1 cellular context compared by ENCODE assay signal in the genomic region with DNA sequence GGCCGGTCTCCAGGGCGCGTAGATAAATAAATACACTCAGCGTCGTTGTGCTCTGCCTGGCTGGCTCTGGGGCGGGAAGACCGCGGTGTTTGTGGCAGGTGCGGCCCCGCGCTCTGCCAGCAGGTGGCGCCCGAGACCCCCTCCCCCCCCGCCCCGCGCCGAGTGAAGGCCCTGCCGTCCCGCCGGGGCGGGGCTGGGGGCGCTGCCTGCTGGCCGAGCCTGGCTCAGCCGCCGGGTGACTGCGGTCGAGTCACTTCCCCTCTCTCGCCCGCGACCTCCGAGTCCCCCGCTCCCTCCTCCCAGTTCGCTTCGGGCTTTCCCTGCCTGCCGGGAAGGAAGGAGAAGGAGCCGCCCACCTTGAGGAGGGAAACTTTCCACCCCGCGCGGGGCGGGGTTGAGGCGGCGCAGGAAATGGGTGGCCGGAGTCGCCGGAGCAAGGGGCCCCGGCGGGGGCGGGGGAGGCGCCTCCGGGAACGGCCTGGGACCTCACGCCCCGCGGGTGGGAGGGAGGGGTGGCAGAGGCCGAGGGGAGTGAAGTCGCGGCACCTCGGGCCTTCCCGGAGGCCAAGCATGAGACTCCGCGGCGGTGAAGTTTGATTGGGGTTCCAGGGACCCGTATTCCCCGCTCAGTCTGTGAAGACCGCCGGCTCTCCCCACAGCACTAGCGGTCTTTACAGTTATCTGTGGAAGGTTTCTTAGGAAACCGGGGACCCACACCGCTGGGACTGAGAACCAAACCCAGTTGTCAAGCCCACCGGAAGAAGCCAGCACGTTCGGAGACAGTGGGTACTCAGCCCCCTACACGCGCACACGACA.
TF ChIP-seq lines count a peak whose summit lies in the region.

No MANE protein-coding gene starts in this region.

TF ChIP-seq in HepG2, 621 proteins besides CTCF, POLR2A, EP300 and RAD21 (continued from another document and continues in another):
- TF ChIP-seq, protein P1, sequence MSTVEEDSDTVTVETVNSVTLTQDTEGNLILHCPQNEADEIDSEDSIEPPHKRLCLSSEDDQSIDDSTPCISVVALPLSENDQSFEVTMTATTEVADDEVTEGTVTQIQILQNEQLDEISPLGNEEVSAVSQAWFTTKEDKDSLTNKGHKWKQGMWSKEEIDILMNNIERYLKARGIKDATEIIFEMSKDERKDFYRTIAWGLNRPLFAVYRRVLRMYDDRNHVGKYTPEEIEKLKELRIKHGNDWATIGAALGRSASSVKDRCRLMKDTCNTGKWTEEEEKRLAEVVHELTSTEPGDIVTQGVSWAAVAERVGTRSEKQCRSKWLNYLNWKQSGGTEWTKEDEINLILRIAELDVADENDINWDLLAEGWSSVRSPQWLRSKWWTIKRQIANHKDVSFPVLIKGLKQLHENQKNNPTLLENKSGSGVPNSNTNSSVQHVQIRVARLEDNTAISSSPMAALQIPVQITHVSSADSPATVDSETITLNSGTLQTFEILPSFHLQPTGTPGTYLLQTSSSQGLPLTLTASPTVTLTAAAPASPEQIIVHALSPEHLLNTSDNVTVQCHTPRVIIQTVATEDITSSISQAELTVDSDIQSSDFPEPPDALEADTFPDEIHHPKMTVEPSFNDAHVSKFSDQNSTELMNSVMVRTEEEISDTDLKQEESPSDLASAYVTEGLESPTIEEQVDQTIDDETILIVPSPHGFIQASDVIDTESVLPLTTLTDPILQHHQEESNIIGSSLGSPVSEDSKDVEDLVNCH (CRISPR knock-in tag; IDR thresholded peaks at IDR 0.05): no peak
- TF ChIP-seq NPAS2 (CRISPR knock-in tag; IDR thresholded peaks at IDR 0.05; ENCODE audit: borderline replicate concordance): no peak
- no peak for TF ChIP-seq SUZ12 (IDR thresholded peaks at IDR 0.05; ENCODE audit: low read depth, low read length)
- TF ChIP-seq SYNCRIP (IDR thresholded peaks at IDR 0.05; ENCODE audit: insufficient read depth, low read depth, low read length): no peak
- no peak for TF ChIP-seq ZNF879 (CRISPR knock-in tag; IDR thresholded peaks at IDR 0.05)
- no peak for TF ChIP-seq ZNF326 (CRISPR knock-in tag; IDR thresholded peaks at IDR 0.05; ENCODE audit: borderline replicate concordance)
- TF ChIP-seq, protein P2, sequence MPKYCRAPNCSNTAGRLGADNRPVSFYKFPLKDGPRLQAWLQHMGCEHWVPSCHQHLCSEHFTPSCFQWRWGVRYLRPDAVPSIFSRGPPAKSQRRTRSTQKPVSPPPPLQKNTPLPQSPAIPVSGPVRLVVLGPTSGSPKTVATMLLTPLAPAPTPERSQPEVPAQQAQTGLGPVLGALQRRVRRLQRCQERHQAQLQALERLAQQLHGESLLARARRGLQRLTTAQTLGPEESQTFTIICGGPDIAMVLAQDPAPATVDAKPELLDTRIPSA (CRISPR knock-in tag; IDR thresholded peaks at IDR 0.05; ENCODE audit: borderline replicate concordance): no peak
- TF ChIP-seq NCOA2 (CRISPR knock-in tag; IDR thresholded peaks at IDR 0.05): no peak
- TF ChIP-seq, protein P3, sequence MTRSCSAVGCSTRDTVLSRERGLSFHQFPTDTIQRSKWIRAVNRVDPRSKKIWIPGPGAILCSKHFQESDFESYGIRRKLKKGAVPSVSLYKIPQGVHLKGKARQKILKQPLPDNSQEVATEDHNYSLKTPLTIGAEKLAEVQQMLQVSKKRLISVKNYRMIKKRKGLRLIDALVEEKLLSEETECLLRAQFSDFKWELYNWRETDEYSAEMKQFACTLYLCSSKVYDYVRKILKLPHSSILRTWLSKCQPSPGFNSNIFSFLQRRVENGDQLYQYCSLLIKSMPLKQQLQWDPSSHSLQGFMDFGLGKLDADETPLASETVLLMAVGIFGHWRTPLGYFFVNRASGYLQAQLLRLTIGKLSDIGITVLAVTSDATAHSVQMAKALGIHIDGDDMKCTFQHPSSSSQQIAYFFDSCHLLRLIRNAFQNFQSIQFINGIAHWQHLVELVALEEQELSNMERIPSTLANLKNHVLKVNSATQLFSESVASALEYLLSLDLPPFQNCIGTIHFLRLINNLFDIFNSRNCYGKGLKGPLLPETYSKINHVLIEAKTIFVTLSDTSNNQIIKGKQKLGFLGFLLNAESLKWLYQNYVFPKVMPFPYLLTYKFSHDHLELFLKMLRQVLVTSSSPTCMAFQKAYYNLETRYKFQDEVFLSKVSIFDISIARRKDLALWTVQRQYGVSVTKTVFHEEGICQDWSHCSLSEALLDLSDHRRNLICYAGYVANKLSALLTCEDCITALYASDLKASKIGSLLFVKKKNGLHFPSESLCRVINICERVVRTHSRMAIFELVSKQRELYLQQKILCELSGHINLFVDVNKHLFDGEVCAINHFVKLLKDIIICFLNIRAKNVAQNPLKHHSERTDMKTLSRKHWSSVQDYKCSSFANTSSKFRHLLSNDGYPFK (CRISPR knock-in tag; IDR thresholded peaks at IDR 0.05; ENCODE audit: borderline replicate concordance): no peak
- no peak for TF ChIP-seq TSC22D2 (CRISPR knock-in tag; IDR thresholded peaks at IDR 0.05; ENCODE audit: borderline replicate concordance)
- TF ChIP-seq, protein P4, sequence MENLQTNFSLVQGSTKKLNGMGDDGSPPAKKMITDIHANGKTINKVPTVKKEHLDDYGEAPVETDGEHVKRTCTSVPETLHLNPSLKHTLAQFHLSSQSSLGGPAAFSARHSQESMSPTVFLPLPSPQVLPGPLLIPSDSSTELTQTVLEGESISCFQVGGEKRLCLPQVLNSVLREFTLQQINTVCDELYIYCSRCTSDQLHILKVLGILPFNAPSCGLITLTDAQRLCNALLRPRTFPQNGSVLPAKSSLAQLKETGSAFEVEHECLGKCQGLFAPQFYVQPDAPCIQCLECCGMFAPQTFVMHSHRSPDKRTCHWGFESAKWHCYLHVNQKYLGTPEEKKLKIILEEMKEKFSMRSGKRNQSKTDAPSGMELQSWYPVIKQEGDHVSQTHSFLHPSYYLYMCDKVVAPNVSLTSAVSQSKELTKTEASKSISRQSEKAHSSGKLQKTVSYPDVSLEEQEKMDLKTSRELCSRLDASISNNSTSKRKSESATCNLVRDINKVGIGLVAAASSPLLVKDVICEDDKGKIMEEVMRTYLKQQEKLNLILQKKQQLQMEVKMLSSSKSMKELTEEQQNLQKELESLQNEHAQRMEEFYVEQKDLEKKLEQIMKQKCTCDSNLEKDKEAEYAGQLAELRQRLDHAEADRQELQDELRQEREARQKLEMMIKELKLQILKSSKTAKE (CRISPR knock-in tag; IDR thresholded peaks at IDR 0.05; ENCODE audit: borderline replicate concordance): peak; percentile 42; the same call in 1 of the 2 replicates
- TF ChIP-seq ZNF343 (CRISPR knock-in tag; IDR thresholded peaks at IDR 0.05): no peak
- TF ChIP-seq ZFP90 (CRISPR knock-in tag; IDR thresholded peaks at IDR 0.05; ENCODE audit: borderline replicate concordance): no peak
- TF ChIP-seq THYN1 (CRISPR knock-in tag; IDR thresholded peaks at IDR 0.05; ENCODE audit: borderline replicate concordance, low read depth): no peak
- TF ChIP-seq ZNF264 (CRISPR knock-in tag; IDR thresholded peaks at IDR 0.05): no peak
- TF ChIP-seq ZNF350 (CRISPR knock-in tag; IDR thresholded peaks at IDR 0.05; ENCODE audit: borderline replicate concordance, low read depth): no peak
- TF ChIP-seq PAWR (CRISPR knock-in tag; IDR thresholded peaks at IDR 0.05; ENCODE audit: borderline replicate concordance): no peak
- peak; percentile 59; the same call in 1 of the 2 replicates for TF ChIP-seq YEATS2 (CRISPR knock-in tag; IDR thresholded peaks at IDR 0.05; ENCODE audit: borderline replicate concordance)
- TF ChIP-seq, protein P5, sequence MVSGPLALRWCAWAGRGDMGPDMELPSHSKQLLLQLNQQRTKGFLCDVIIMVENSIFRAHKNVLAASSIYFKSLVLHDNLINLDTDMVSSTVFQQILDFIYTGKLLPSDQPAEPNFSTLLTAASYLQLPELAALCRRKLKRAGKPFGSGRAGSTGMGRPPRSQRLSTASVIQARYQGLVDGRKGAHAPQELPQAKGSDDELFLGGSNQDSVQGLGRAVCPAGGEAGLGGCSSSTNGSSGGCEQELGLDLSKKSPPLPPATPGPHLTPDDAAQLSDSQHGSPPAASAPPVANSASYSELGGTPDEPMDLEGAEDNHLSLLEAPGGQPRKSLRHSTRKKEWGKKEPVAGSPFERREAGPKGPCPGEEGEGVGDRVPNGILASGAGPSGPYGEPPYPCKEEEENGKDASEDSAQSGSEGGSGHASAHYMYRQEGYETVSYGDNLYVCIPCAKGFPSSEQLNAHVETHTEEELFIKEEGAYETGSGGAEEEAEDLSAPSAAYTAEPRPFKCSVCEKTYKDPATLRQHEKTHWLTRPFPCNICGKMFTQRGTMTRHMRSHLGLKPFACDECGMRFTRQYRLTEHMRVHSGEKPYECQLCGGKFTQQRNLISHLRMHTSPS (CRISPR knock-in tag; IDR thresholded peaks at IDR 0.05; ENCODE audit: low read depth): no peak
- no peak for TF ChIP-seq SOX5 (CRISPR knock-in tag; IDR thresholded peaks at IDR 0.05; ENCODE audit: borderline replicate concordance)
- TF ChIP-seq SRY (CRISPR knock-in tag; IDR thresholded peaks at IDR 0.05): no peak
- TF ChIP-seq, protein P6, sequence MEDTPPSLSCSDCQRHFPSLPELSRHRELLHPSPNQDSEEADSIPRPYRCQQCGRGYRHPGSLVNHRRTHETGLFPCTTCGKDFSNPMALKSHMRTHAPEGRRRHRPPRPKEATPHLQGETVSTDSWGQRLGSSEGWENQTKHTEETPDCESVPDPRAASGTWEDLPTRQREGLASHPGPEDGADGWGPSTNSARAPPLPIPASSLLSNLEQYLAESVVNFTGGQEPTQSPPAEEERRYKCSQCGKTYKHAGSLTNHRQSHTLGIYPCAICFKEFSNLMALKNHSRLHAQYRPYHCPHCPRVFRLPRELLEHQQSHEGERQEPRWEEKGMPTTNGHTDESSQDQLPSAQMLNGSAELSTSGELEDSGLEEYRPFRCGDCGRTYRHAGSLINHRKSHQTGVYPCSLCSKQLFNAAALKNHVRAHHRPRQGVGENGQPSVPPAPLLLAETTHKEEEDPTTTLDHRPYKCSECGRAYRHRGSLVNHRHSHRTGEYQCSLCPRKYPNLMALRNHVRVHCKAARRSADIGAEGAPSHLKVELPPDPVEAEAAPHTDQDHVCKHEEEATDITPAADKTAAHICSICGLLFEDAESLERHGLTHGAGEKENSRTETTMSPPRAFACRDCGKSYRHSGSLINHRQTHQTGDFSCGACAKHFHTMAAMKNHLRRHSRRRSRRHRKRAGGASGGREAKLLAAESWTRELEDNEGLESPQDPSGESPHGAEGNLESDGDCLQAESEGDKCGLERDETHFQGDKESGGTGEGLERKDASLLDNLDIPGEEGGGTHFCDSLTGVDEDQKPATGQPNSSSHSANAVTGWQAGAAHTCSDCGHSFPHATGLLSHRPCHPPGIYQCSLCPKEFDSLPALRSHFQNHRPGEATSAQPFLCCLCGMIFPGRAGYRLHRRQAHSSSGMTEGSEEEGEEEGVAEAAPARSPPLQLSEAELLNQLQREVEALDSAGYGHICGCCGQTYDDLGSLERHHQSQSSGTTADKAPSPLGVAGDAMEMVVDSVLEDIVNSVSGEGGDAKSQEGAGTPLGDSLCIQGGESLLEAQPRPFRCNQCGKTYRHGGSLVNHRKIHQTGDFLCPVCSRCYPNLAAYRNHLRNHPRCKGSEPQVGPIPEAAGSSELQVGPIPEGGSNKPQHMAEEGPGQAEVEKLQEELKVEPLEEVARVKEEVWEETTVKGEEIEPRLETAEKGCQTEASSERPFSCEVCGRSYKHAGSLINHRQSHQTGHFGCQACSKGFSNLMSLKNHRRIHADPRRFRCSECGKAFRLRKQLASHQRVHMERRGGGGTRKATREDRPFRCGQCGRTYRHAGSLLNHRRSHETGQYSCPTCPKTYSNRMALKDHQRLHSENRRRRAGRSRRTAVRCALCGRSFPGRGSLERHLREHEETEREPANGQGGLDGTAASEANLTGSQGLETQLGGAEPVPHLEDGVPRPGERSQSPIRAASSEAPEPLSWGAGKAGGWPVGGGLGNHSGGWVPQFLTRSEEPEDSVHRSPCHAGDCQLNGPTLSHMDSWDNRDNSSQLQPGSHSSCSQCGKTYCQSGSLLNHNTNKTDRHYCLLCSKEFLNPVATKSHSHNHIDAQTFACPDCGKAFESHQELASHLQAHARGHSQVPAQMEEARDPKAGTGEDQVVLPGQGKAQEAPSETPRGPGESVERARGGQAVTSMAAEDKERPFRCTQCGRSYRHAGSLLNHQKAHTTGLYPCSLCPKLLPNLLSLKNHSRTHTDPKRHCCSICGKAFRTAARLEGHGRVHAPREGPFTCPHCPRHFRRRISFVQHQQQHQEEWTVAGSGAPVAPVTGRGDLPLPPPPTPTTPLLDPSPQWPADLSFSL (CRISPR knock-in tag; IDR thresholded peaks at IDR 0.05): no peak
- TF ChIP-seq DR1 (CRISPR knock-in tag; IDR thresholded peaks at IDR 0.05): no peak
- TF ChIP-seq SP5 (CRISPR knock-in tag; IDR thresholded peaks at IDR 0.05; ENCODE audit: borderline replicate concordance, low read depth): peak; percentile 16; the same call in 1 of the 2 replicates
- TF ChIP-seq ZNF777 (CRISPR knock-in tag; IDR thresholded peaks at IDR 0.05): 0 out of 2 replicates have a peak, but pooled peaks have one; percentile 41
- no peak for TF ChIP-seq POLR2AphosphoS2 (IDR thresholded peaks at IDR 0.05; ENCODE audit: low read depth, low read length)
- TF ChIP-seq, protein P7, sequence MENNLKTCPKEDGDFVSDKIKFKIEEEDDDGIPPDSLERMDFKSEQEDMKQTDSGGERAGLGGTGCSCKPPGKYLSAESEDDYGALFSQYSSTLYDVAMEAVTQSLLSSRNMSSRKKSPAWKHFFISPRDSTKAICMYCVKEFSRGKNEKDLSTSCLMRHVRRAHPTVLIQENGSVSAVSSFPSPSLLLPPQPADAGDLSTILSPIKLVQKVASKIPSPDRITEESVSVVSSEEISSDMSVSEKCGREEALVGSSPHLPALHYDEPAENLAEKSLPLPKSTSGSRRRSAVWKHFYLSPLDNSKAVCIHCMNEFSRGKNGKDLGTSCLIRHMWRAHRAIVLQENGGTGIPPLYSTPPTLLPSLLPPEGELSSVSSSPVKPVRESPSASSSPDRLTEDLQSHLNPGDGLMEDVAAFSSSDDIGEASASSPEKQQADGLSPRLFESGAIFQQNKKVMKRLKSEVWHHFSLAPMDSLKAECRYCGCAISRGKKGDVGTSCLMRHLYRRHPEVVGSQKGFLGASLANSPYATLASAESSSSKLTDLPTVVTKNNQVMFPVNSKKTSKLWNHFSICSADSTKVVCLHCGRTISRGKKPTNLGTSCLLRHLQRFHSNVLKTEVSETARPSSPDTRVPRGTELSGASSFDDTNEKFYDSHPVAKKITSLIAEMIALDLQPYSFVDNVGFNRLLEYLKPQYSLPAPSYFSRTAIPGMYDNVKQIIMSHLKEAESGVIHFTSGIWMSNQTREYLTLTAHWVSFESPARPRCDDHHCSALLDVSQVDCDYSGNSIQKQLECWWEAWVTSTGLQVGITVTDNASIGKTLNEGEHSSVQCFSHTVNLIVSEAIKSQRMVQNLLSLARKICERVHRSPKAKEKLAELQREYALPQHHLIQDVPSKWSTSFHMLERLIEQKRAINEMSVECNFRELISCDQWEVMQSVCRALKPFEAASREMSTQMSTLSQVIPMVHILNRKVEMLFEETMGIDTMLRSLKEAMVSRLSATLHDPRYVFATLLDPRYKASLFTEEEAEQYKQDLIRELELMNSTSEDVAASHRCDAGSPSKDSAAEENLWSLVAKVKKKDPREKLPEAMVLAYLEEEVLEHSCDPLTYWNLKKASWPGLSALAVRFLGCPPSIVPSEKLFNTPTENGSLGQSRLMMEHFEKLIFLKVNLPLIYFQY (CRISPR knock-in tag; IDR thresholded peaks at IDR 0.05; ENCODE audit: borderline replicate concordance): no peak
- no peak for TF ChIP-seq PTBP1 (IDR thresholded peaks at IDR 0.05; ENCODE audit: low read depth, low read length, poor library complexity, severe bottlenecking)
- no peak for TF ChIP-seq NFKBIZ (CRISPR knock-in tag; IDR thresholded peaks at IDR 0.05)
- TF ChIP-seq POGZ (CRISPR knock-in tag; IDR thresholded peaks at IDR 0.05): 0 out of 2 replicates have a peak, but pooled peaks have one; percentile 32
- TF ChIP-seq ZNF747 (CRISPR knock-in tag; IDR thresholded peaks at IDR 0.05; ENCODE audit: borderline replicate concordance): no peak
- TF ChIP-seq ARID2 (CRISPR knock-in tag; IDR thresholded peaks at IDR 0.05; ENCODE audit: borderline replicate concordance): no peak
- no peak for TF ChIP-seq BRCA1 (CRISPR knock-in tag; IDR thresholded peaks at IDR 0.05)
- no peak for TF ChIP-seq ZNF430 (CRISPR knock-in tag; IDR thresholded peaks at IDR 0.05)
- peak; percentile 45; the same call in 1 of the 2 replicates for TF ChIP-seq ZMYM4 (CRISPR knock-in tag; IDR thresholded peaks at IDR 0.05)
- no peak for TF ChIP-seq FLYWCH1 (CRISPR knock-in tag; IDR thresholded peaks at IDR 0.05)
